Comparison of ENCODE assay signal across 12 cellular contexts in the genomic region with DNA sequence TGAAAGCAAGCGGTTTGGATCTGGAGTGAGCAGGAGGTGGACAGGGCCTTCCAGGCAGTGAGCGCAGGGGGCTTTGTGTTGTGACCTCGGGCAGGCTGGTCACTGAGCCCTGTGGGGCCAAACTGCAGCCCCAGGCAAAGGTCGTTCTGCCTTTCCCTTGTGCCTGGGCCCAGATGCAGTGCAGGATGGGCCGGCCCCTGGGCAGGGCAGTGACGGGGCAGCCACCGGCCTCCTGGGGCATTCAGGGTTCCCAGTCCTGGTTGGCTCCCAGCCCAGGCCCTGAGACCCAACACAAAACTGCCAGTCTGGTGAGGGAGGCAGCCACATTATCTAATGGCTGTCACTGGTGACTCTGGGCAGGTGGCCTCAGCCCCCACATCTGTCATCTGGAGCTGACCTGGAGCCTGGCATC. TPM values are rescaled to one million over a fixed set of nuclear protein-coding genes. Genes with fewer than 3 reads are reported as not detected.
DNase-seq lines count a peak whose midpoint lies in the region; ATAC-seq and TF ChIP-seq lines count a peak whose summit lies in the region.
"Had no signal": no experiment of that assay in that cellular context is flagged by ENCODE, and none has a peak within 500 bp of the region (broad histone marks: within the 10 kb centered on the region; RNA-seq: fewer than 3 reads in every experiment).

No MANE protein-coding gene starts in this region.

- H3K9me2 ChIP-seq in Loucy (replicated peaks; ENCODE audit: low read depth, low read length) = no peaks in the 10 kb centered on the region

- peak overlapping the region; percentile 76 for H3K4me3 Mint-ChIP-seq in activated CD8-positive, alpha-beta memory T cell treated with anti-CD3 and anti-CD28 coated beads, Interleukin-2, amount 10 ng/mL, durations not matched to agents 7 days and 5 days
- peak overlapping the region; percentile 84 for H3K4me3 Mint-ChIP-seq in dendritic cell treated with granulocyte-macrophage colony-stimulating factor and Interleukin-4, amounts not matched to agents 40 ng/mL and 50 ng/mL, for 4 days
- no peak overlapping the region for H3K4me3 Mint-ChIP-seq in osteocyte (ENCODE audit: unreplicated experiment)

- intact Hi-C loops in dendritic cell treated with granulocyte-macrophage colony-stimulating factor and Interleukin-4, amounts not matched to agents 40 ng/mL and 50 ng/mL, for 4 days (cut with micrococcal nuclease) = no loop called here
- intact Hi-C loops in head of caudate nucleus (cut with DNase I) = no loop called here

- peak overlapping the region; percentile 46 for H3K9ac ChIP-seq in Loucy (ENCODE audit: low read depth, low read length, poor library complexity, severe bottlenecking)

- H3K27ac ChIP-seq in foreskin keratinocyte = no peak overlapping the region

- CTCF ChIA-PET in activated CD8-positive, alpha-beta memory T cell treated with anti-CD3 and anti-CD28 coated beads, Interleukin-2, amount 10 ng/mL, durations not matched to agents 7 days and 5 days (lab: Charles Lee) = interaction anchor here (1.0 kb wide), 1 partner anchor 13 kb away, joined by 3 read pairs; no protein-coding TSS in a partner anchor

- H3K36me3 ChIP-seq in Loucy (ENCODE audit: insufficient read depth, low read length) = peaks cover 7% of the 10 kb centered on the region; the same call in 1 of the 2 replicates

- TF ChIP-seq CTCF in Loucy (conservative IDR thresholded peaks at IDR 0.05; ENCODE audit: low read length) = no peak
- TF ChIP-seq CTCF in osteocyte (IDR thresholded peaks at IDR 0.05) = no peak
- no peak for TF ChIP-seq CTCF in foreskin keratinocyte (conservative IDR thresholded peaks at IDR 0.05)

- H3K27ac Mint-ChIP-seq in activated CD8-positive, alpha-beta memory T cell treated with anti-CD3 and anti-CD28 coated beads, Interleukin-2, amount 10 ng/mL, durations not matched to agents 7 days and 5 days = peak overlapping the region; percentile 97
- peak overlapping the region; percentile 92 for H3K27ac Mint-ChIP-seq in dendritic cell treated with granulocyte-macrophage colony-stimulating factor and Interleukin-4, amounts not matched to agents 40 ng/mL and 50 ng/mL, for 4 days
- H3K27ac Mint-ChIP-seq in osteocyte (ENCODE audit: unreplicated experiment) = peak overlapping the region; percentile 34

- peaks cover 7% of the 10 kb centered on the region for H4K20me1 ChIP-seq in Loucy (ENCODE audit: insufficient read depth, low read length, poor library complexity, severe bottlenecking)

- no peaks in the 10 kb centered on the region for H3K27me3 Mint-ChIP-seq in activated CD8-positive, alpha-beta memory T cell treated with anti-CD3 and anti-CD28 coated beads, Interleukin-2, amount 10 ng/mL, durations not matched to agents 7 days and 5 days
- no peaks in the 10 kb centered on the region for H3K27me3 Mint-ChIP-seq in dendritic cell treated with granulocyte-macrophage colony-stimulating factor and Interleukin-4, amounts not matched to agents 40 ng/mL and 50 ng/mL, for 4 days
- H3K27me3 Mint-ChIP-seq in osteocyte (ENCODE audit: unreplicated experiment) = no peaks in the 10 kb centered on the region

- ATAC-seq in activated CD8-positive, alpha-beta memory T cell treated with anti-CD3 and anti-CD28 coated beads, Interleukin-2, amount 10 ng/mL, durations not matched to agents 7 days and 5 days = no peak
- ATAC-seq in foreskin keratinocyte = no peak

- H3K4me3 ChIP-seq in Loucy (ENCODE audit: low read length, poor library complexity, severe bottlenecking) = peak overlapping the region; percentile 55

- H3K4me2 ChIP-seq in Loucy (ENCODE audit: low read depth, low read length, poor library complexity, severe bottlenecking) = peak overlapping the region; percentile 62

- peaks cover 30% of the 10 kb centered on the region for H3K4me1 ChIP-seq in Loucy (ENCODE audit: insufficient read depth, low read length, poor library complexity, severe bottlenecking)
- H3K4me1 ChIP-seq in foreskin keratinocyte = peaks cover 23% of the 10 kb centered on the region

- H3K9me3 ChIP-seq in Loucy (ENCODE audit: insufficient read depth, low read depth, low read length) = no peaks in the 10 kb centered on the region
- H3K9me3 ChIP-seq: heart left ventricle had no signal

- peaks cover 61% of the 10 kb centered on the region for H3K79me2 ChIP-seq in Loucy (ENCODE audit: insufficient read depth, low read length)

- H3K9me3 Mint-ChIP-seq in activated CD8-positive, alpha-beta memory T cell treated with anti-CD3 and anti-CD28 coated beads, Interleukin-2, amount 10 ng/mL, durations not matched to agents 7 days and 5 days (ENCODE audit: low read depth) = no peaks in the 10 kb centered on the region
- H3K9me3 Mint-ChIP-seq in dendritic cell treated with granulocyte-macrophage colony-stimulating factor and Interleukin-4, amounts not matched to agents 40 ng/mL and 50 ng/mL, for 4 days = no peaks in the 10 kb centered on the region
- H3K9me3 Mint-ChIP-seq in osteocyte (ENCODE audit: unreplicated experiment) = no peaks in the 10 kb centered on the region

- DNase-seq in activated CD8-positive, alpha-beta memory T cell treated with anti-CD3 and anti-CD28 coated beads, Interleukin-2, amount 10 ng/mL, durations not matched to agents 7 days and 5 days = no peak
- DNase-seq in activated CD8-positive, alpha-beta memory T cell treated with anti-CD3 and anti-CD28 coated beads, Interleukin-2, amount 50 U/mL, for 4 hours = no peak
- no peak for DNase-seq in osteocyte (ENCODE audit: extremely low spot score, unreplicated experiment)
- DNase-seq in foreskin keratinocyte = no peak
- no peak for DNase-seq in foreskin melanocyte
- no peak for DNase-seq in head of caudate nucleus
- DNase-seq: brain microvascular endothelial cell, DMS79 treated with DMSO at 0.1 percent for 48 hours, occipital lobe had no signal

- H3K27me3 ChIP-seq in Loucy (ENCODE audit: insufficient read depth, low read length, poor library complexity, severe bottlenecking) = no peaks in the 10 kb centered on the region
- no peaks in the 10 kb centered on the region for H3K27me3 ChIP-seq in foreskin keratinocyte
- H3K27me3 ChIP-seq: brain microvascular endothelial cell, heart left ventricle had no signal

- H3K36me3 Mint-ChIP-seq in activated CD8-positive, alpha-beta memory T cell treated with anti-CD3 and anti-CD28 coated beads, Interleukin-2, amount 10 ng/mL, durations not matched to agents 7 days and 5 days = peaks cover 40% of the 10 kb centered on the region
- peaks cover 96% of the 10 kb centered on the region for H3K36me3 Mint-ChIP-seq in dendritic cell treated with granulocyte-macrophage colony-stimulating factor and Interleukin-4, amounts not matched to agents 40 ng/mL and 50 ng/mL, for 4 days (ENCODE audit: low read depth)
- peaks cover 7% of the 10 kb centered on the region for H3K36me3 Mint-ChIP-seq in osteocyte (ENCODE audit: unreplicated experiment)

- peaks cover 59% of the 10 kb centered on the region for H3K4me1 Mint-ChIP-seq in activated CD8-positive, alpha-beta memory T cell treated with anti-CD3 and anti-CD28 coated beads, Interleukin-2, amount 10 ng/mL, durations not matched to agents 7 days and 5 days
- peaks cover 90% of the 10 kb centered on the region for H3K4me1 Mint-ChIP-seq in dendritic cell treated with granulocyte-macrophage colony-stimulating factor and Interleukin-4, amounts not matched to agents 40 ng/mL and 50 ng/mL, for 4 days (ENCODE audit: low read depth)
- peaks cover 25% of the 10 kb centered on the region for H3K4me1 Mint-ChIP-seq in osteocyte (ENCODE audit: unreplicated experiment)

- H3F3A ChIP-seq in Loucy (ENCODE audit: low read depth) = no peaks in the 10 kb centered on the region

- no peak overlapping the region for H2AFZ ChIP-seq in Loucy (ENCODE audit: low read length)

RNA-seq across cellular contexts. Expression of gene ARPC1B, which starts 7.1 kb away (rescaled TPM):
- 100 to 1,000 TPM; 388 to 398 TPM for total RNA-seq in activated CD8-positive, alpha-beta memory T cell treated with anti-CD3 and anti-CD28 coated beads, Interleukin-2, amount 10 ng/mL, durations not matched to agents 7 days and 5 days
- total RNA-seq in osteocyte = 76.1 and 84.9 TPM in 2 replicates
- total RNA-seq in foreskin keratinocyte = 408 and 428 TPM in 2 replicates
- 430 and 517 TPM in 2 replicates for polyA plus RNA-seq in foreskin keratinocyte

RNA-seq across cellular contexts. Expression of gene PDAP1, which starts 26.7 kb away (rescaled TPM):
- total RNA-seq in activated CD8-positive, alpha-beta memory T cell treated with anti-CD3 and anti-CD28 coated beads, Interleukin-2, amount 10 ng/mL, durations not matched to agents 7 days and 5 days = 100 to 1,000 TPM in 1 of 2 experiments, 10 to 100 TPM in 1; 94.7 to 128 TPM
- 107 and 116 TPM in 2 replicates for total RNA-seq in osteocyte
- 126 and 147 TPM in 2 replicates for total RNA-seq in foreskin keratinocyte
- polyA plus RNA-seq in foreskin keratinocyte = 288 and 315 TPM in 2 replicates

RNA-seq across cellular contexts. Expression of gene BUD31, which starts 27.1 kb away (rescaled TPM):
- total RNA-seq in activated CD8-positive, alpha-beta memory T cell treated with anti-CD3 and anti-CD28 coated beads, Interleukin-2, amount 10 ng/mL, durations not matched to agents 7 days and 5 days = 100 to 1,000 TPM; 116 to 138 TPM
- 112 and 131 TPM in 2 replicates for total RNA-seq in osteocyte
- total RNA-seq in foreskin keratinocyte = 111 and 122 TPM in 2 replicates
- 140 and 156 TPM in 2 replicates for polyA plus RNA-seq in foreskin keratinocyte

RNA-seq across cellular contexts. Expression of gene ARPC1A, which starts 56.0 kb away (rescaled TPM):
- 10 to 100 TPM; 53.2 to 56.3 TPM for total RNA-seq in activated CD8-positive, alpha-beta memory T cell treated with anti-CD3 and anti-CD28 coated beads, Interleukin-2, amount 10 ng/mL, durations not matched to agents 7 days and 5 days
- total RNA-seq in osteocyte (103 and 105 TPM in 2 replicates), foreskin keratinocyte (216 and 240 TPM in 2 replicates)
- polyA plus RNA-seq in foreskin keratinocyte = 184 and 201 TPM in 2 replicates

RNA-seq across cellular contexts. Expression of gene PTCD1, which starts 56.9 kb away (rescaled TPM):
- total RNA-seq in activated CD8-positive, alpha-beta memory T cell treated with anti-CD3 and anti-CD28 coated beads, Interleukin-2, amount 10 ng/mL, durations not matched to agents 7 days and 5 days = 1 to 10 TPM; 5.8 to 8.9 TPM
- total RNA-seq in osteocyte (5.7 and 10.5 TPM in 2 replicates), foreskin keratinocyte (5.1 and 5.3 TPM in 2 replicates)
- polyA plus RNA-seq in foreskin keratinocyte = 3.1 and 3.3 TPM in 2 replicates

Comparison
In these comparisons a context has a peak if more than half of its experiments do, and no peak if none do; other contexts are left out.
1. H3K27ac Mint-ChIP-seq: peak in every context shown above with its lines; median percentile 97 in activated CD8-positive, alpha-beta memory T cell treated with anti-CD3 and anti-CD28 coated beads, Interleukin-2, amount 10 ng/mL, durations not matched to agents 7 days and 5 days; 92 in dendritic cell treated with granulocyte-macrophage colony-stimulating factor and Interleukin-4, amounts not matched to agents 40 ng/mL and 50 ng/mL, for 4 days; 34 in osteocyte.